Comparison of ENCODE assay signal across 19 cellular contexts in genomic region chr20:3728876-3729275, GRCh38. TPM values are rescaled to one million over a fixed set of nuclear protein-coding genes. Genes with fewer than 3 reads are reported as not detected.
DNase-seq lines count a peak whose midpoint lies in the region; ATAC-seq and TF ChIP-seq lines count a peak whose summit lies in the region.
"Had no signal": no experiment of that assay in that cellular context is flagged by ENCODE, and none has a peak within 500 bp of the region (broad histone marks: within the 10 kb centered on the region; RNA-seq: fewer than 3 reads in every experiment).

No MANE protein-coding gene starts in this region.

- peaks cover 27% of the 10 kb centered on the region for H3K27me3 Mint-ChIP-seq in chondrocyte (ENCODE audit: low read depth)

- H3K36me3 Mint-ChIP-seq in chondrocyte (ENCODE audit: low read depth), result peaks cover 1% of the 10 kb centered on the region
- H3K36me3 Mint-ChIP-seq: CD8-positive, alpha-beta T cell had no signal

- no peaks in the 10 kb centered on the region for H3K36me3 ChIP-seq in left ventricle myocardium inferior
- no peaks in the 10 kb centered on the region for H3K36me3 ChIP-seq in mucosa of descending colon (ENCODE audit: low read depth)
- H3K36me3 ChIP-seq in vagina, result no peaks in the 10 kb centered on the region

- no peak overlapping the region for H3K27ac Mint-ChIP-seq in chondrocyte (ENCODE audit: unreplicated experiment)
- H3K27ac Mint-ChIP-seq: CD8-positive, alpha-beta T cell had no signal

- no peak for DNase-seq in left ventricle myocardium inferior
- no peak for DNase-seq in left ventricle myocardium superior
- peak; percentile 86 for DNase-seq in chondrocyte (ENCODE audit: low spot score)
- DNase-seq in mucosa of descending colon, result peak in 1 of 3 donors; percentile 9
- DNase-seq in vagina (ENCODE audit: extremely low spot score in 2 of 2), result no peak
- no peak for DNase-seq in NAMALWA (ENCODE audit: low spot score)
- no peak for DNase-seq in effector CD8-positive, alpha-beta T cell (lab: John Stamatoyannopoulos, UW)
- DNase-seq: ACHN; CD8-positive, alpha-beta T cell; DMS79 treated with DMSO at 0.1 percent for 48 hours; GM23248; KG1; MM.1S; NCI-H1930; NCI-H2171 treated with DMSO at 0.1 percent for 48 hours; NCI-H774; SHP77 treated with DMSO at 0.1 percent for 48 hours had no signal

- H3K4me1 Mint-ChIP-seq in chondrocyte (ENCODE audit: low read depth), result peaks cover 8% of the 10 kb centered on the region

- H3K4me3 ChIP-seq in left ventricle myocardium inferior (no peak overlapping the region), mucosa of descending colon (no peak overlapping the region), vagina (no peak overlapping the region)
- H3K4me3 ChIP-seq: GM23248 had no signal

- intact Hi-C loops in left ventricle myocardium inferior (cut with micrococcal nuclease) (no loop called here), left ventricle myocardium superior (cut with micrococcal nuclease) (no loop called here), mucosa of descending colon (cut with DNase I, micrococcal nuclease) (no loop called here), vagina (cut with DNase I) (no loop called here)

- H3K27ac ChIP-seq in left ventricle myocardium inferior (replicated peaks) (peak overlapping the region; percentile 95), vagina (peak overlapping the region; percentile 86)
- H3K27ac ChIP-seq: GM23248 had no signal

- no peaks in the 10 kb centered on the region for H3K9me3 Mint-ChIP-seq in chondrocyte (ENCODE audit: low read depth)
- H3K9me3 Mint-ChIP-seq: CD8-positive, alpha-beta T cell had no signal

- TF ChIP-seq CTCF in left ventricle myocardium inferior (IDR thresholded peaks at IDR 0.05; ENCODE audit: borderline replicate concordance), result no peak
- no peak for TF ChIP-seq CTCF in chondrocyte (IDR thresholded peaks at IDR 0.05)
- no peak for TF ChIP-seq CTCF in mucosa of descending colon (IDR thresholded peaks at IDR 0.05)
- no peak for TF ChIP-seq CTCF in vagina (IDR thresholded peaks at IDR 0.05)

- H3K4me1 ChIP-seq in left ventricle myocardium inferior, result peaks cover 73% of the 10 kb centered on the region
- H3K4me1 ChIP-seq in mucosa of descending colon (ENCODE audit: low read depth), result peaks cover under 1% of the 10 kb centered on the region
- peaks cover 29% of the 10 kb centered on the region for H3K4me1 ChIP-seq in vagina

- ATAC-seq in left ventricle myocardium superior (no peak), mucosa of descending colon (peak; percentile 40), HG03469 (IDR thresholded peaks at IDR 0.05; ENCODE audit: unreplicated experiment) (no peak)
- ATAC-seq: CD8-positive, alpha-beta T cell had no signal

- TF ChIP-seq POLR2A in vagina (IDR thresholded peaks at IDR 0.05), result no peak

- H3K4me3 Mint-ChIP-seq in chondrocyte (ENCODE audit: unreplicated experiment), result no peak overlapping the region
- H3K4me3 Mint-ChIP-seq: CD8-positive, alpha-beta T cell had no signal

- H3K9me3 ChIP-seq in left ventricle myocardium inferior (replicated peaks) (no peaks in the 10 kb centered on the region), mucosa of descending colon (no peaks in the 10 kb centered on the region), vagina (no peaks in the 10 kb centered on the region)

- H3K27me3 ChIP-seq in left ventricle myocardium inferior (ENCODE audit: low read depth) (peaks cover 64% of the 10 kb centered on the region), vagina (no peaks in the 10 kb centered on the region)

RNA-seq across cellular contexts. Expression of gene HSPA12B, which starts 3.6 kb away (rescaled TPM):
- 12.5 TPM for total RNA-seq in left ventricle myocardium inferior
- total RNA-seq in left ventricle myocardium superior, result 16.2 TPM
- total RNA-seq in chondrocyte, result 0.10 to 0.26 TPM in 2 of 3 replicates, not detected in the other
- total RNA-seq in mucosa of descending colon, result 1 to 10 TPM; 1.2 to 5.9 (median 3.4) TPM
- total RNA-seq in vagina, result 21.6 TPM
- total RNA-seq: CD8-positive, alpha-beta T cell; GM23248; NCI-H460 had no signal

RNA-seq across cellular contexts. Expression of gene SIGLEC1, which starts 16.5 kb away (rescaled TPM):
- 6.4 TPM for total RNA-seq in left ventricle myocardium inferior
- 7.1 TPM for total RNA-seq in left ventricle myocardium superior
- 0.08 TPM in 1 of 3 replicates, not detected in the others for total RNA-seq in chondrocyte
- 10 to 100 TPM in 2 of 3 donors, 1 to 10 TPM in 1; 3.3 to 21.7 (median 12.2) TPM for total RNA-seq in mucosa of descending colon
- total RNA-seq in vagina, result 8.8 TPM
- total RNA-seq: GM23248, NCI-H460 had no signal

RNA-seq across cellular contexts. Expression of gene ADISSP, which starts 38.7 kb away (rescaled TPM):
- total RNA-seq in left ventricle myocardium inferior (10.2 TPM), left ventricle myocardium superior (10.3 TPM), chondrocyte (23.5 to 30.4 TPM (median 26.7 TPM) in 3 replicates), mucosa of descending colon (10 to 100 TPM; 14.5 to 69.6 (median 26.5) TPM), vagina (16.0 TPM)

RNA-seq across cellular contexts. Expression of gene ADAM33, which starts 47.1 kb away (rescaled TPM):
- total RNA-seq in left ventricle myocardium inferior (10.8 TPM), left ventricle myocardium superior (12.2 TPM), chondrocyte (4.1 to 13.1 TPM (median 12.2 TPM) in 3 replicates), mucosa of descending colon (10 to 100 TPM in 1 of 3 donors, 1 to 10 TPM in 2; 6.4 to 86.6 (median 9.7) TPM), vagina (119 TPM)
- total RNA-seq: CD8-positive, alpha-beta T cell had no signal

RNA-seq across cellular contexts. Expression of gene SPEF1, which starts 52.4 kb away (rescaled TPM):
- total RNA-seq in left ventricle myocardium inferior, result 0.33 TPM
- not detected for total RNA-seq in left ventricle myocardium superior
- total RNA-seq in chondrocyte, result 0.12 to 0.60 TPM in 2 of 3 replicates, not detected in the other
- total RNA-seq in mucosa of descending colon, result under 1 TPM in 1 of 3 donors, not detected in 2; 0.19 TPM
- total RNA-seq in vagina, result not detected
- total RNA-seq: GM23248 had no signal
